Comparison of ENCODE assay signal across 1 cellular context in the genomic region with DNA sequence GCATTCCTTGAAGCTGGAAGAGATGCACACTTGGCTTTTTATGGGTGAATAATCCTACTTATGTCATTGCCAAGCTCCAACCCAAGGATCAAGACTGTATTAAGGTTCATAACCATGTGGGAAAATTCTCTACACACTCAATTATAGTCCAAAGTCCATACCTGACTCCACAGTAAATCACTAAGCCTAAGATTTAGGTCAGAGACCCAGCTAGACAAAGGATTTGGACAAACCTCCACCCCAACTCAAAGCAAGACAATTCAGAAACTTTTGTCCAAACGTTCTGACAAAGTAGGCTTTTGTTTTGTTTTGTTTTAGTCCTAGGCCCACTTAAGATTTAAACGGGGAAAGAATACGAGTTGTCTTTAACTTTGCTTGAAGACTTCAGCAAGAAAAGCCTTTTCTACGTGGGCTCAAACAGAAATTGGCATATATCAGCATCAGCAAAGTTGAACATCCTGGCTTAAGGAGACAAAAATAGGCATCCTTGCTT.
TF ChIP-seq lines count a peak whose summit lies in the region.

No MANE protein-coding gene starts in this region.

TF ChIP-seq in GM23338, 12 proteins besides CTCF, POLR2A, EP300 and RAD21 (continued from another document):
- TF ChIP-seq, protein P1, sequence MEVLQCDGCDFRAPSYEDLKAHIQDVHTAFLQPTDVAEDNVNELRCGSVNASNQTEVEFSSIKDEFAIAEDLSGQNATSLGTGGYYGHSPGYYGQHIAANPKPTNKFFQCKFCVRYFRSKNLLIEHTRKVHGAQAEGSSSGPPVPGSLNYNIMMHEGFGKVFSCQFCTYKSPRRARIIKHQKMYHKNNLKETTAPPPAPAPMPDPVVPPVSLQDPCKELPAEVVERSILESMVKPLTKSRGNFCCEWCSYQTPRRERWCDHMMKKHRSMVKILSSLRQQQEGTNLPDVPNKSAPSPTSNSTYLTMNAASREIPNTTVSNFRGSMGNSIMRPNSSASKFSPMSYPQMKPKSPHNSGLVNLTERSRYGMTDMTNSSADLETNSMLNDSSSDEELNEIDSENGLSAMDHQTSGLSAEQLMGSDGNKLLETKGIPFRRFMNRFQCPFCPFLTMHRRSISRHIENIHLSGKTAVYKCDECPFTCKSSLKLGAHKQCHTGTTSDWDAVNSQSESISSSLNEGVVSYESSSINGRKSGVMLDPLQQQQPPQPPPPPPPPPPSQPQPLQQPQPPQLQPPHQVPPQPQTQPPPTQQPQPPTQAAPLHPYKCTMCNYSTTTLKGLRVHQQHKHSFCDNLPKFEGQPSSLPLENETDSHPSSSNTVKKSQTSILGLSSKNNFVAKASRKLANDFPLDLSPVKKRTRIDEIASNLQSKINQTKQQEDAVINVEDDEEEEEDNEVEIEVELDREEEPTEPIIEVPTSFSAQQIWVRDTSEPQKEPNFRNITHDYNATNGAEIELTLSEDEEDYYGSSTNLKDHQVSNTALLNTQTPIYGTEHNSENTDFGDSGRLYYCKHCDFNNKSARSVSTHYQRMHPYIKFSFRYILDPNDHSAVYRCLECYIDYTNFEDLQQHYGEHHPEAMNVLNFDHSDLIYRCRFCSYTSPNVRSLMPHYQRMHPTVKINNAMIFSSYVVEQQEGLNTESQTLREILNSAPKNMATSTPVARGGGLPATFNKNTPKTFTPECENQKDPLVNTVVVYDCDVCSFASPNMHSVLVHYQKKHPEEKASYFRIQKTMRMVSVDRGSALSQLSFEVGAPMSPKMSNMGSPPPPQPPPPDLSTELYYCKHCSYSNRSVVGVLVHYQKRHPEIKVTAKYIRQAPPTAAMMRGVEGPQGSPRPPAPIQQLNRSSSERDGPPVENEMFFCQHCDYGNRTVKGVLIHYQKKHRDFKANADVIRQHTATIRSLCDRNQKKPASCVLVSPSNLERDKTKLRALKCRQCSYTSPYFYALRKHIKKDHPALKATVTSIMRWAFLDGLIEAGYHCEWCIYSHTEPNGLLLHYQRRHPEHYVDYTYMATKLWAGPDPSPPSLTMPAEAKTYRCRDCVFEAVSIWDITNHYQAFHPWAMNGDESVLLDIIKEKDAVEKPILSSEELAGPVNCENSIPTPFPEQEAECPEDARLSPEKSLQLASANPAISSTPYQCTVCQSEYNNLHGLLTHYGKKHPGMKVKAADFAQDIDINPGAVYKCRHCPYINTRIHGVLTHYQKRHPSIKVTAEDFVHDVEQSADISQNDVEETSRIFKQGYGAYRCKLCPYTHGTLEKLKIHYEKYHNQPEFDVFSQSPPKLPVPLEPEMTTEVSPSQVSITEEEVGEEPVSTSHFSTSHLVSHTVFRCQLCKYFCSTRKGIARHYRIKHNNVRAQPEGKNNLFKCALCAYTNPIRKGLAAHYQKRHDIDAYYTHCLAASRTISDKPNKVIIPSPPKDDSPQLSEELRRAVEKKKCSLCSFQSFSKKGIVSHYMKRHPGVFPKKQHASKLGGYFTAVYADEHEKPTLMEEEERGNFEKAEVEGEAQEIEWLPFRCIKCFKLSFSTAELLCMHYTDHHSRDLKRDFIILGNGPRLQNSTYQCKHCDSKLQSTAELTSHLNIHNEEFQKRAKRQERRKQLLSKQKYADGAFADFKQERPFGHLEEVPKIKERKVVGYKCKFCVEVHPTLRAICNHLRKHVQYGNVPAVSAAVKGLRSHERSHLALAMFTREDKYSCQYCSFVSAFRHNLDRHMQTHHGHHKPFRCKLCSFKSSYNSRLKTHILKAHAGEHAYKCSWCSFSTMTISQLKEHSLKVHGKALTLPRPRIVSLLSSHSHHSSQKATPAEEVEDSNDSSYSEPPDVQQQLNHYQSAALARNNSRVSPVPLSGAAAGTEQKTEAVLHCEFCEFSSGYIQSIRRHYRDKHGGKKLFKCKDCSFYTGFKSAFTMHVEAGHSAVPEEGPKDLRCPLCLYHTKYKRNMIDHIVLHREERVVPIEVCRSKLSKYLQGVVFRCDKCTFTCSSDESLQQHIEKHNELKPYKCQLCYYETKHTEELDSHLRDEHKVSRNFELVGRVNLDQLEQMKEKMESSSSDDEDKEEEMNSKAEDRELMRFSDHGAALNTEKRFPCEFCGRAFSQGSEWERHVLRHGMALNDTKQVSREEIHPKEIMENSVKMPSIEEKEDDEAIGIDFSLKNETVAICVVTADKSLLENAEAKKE (CRISPR knock-in tag; IDR thresholded peaks at IDR 0.05): no peak
- no peak for TF ChIP-seq EZH2 (IDR thresholded peaks at IDR 0.05; ENCODE audit: low read depth, unreplicated experiment)
- no peak for TF ChIP-seq NANOG (IDR thresholded peaks at IDR 0.05; ENCODE audit: borderline replicate concordance)
